ENCODE assay signal across 22 cellular contexts in the genomic region with DNA sequence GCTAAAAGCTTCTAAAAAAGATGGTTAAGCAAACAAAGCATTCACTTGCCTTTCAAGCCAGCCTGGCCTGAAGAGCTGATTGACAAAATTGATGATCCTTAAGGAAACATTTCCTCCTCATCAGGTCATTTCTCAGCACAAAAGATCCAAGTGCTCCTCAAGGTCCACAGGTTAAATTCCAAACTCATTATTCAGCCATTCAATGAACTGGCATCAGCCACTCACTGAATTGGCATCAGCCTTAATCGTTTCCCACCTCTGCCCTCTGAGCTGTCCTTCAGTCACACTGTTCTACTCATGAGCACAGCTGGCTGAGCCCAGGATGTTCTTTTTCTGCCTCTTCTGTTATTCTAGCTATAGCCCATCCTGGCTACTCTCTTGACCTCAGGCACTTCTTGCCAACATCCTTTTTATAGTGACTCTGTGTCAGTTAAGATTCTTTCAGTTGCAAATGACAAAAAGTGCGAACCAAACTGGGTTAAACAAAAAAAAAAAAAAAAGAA.
DNase-seq lines count a peak whose midpoint lies in the region; ATAC-seq, FAIRE-seq and TF ChIP-seq lines count a peak whose summit lies in the region.
"Had no signal": no experiment of that assay in that cellular context is flagged by ENCODE, and none has a peak within 500 bp of the region (broad histone marks: within the 10 kb centered on the region; RNA-seq: fewer than 3 reads in every experiment).

No MANE protein-coding gene starts in this region.

- H3K27me3 ChIP-seq in bronchial epithelial cell (ENCODE audit: control insufficient read depth, insufficient read depth, low read length) (no peaks in the 10 kb centered on the region), left ventricle myocardium inferior (ENCODE audit: low read depth) (peaks cover 67% of the 10 kb centered on the region), dorsolateral prefrontal cortex (peaks cover 0 to 22% (median 5%) of the 10 kb centered on the region in 45 donors)

- CTCF ChIA-PET in activated CD4-positive, alpha-beta T cell treated with anti-CD3 and anti-CD28 coated beads for 36 hours (lab: Charles Lee), result interaction anchor here (0.5 kb wide), 1 partner anchor 461 kb away, joined by 3 read pairs; no protein-coding TSS in a partner anchor

- H3K36me3 ChIP-seq in bronchial epithelial cell (ENCODE audit: control insufficient read depth, insufficient read depth, low read length) (no peaks in the 10 kb centered on the region), left ventricle myocardium inferior (no peaks in the 10 kb centered on the region)
- H3K36me3 ChIP-seq: HAP-1 had no signal

- H3K27me3 Mint-ChIP-seq in nephron progenitor cell (ENCODE audit: low read depth, poor library complexity), result peaks cover 11% of the 10 kb centered on the region
- H3K27me3 Mint-ChIP-seq in activated CD4-positive, alpha-beta T cell treated with anti-CD3 and anti-CD28 coated beads for 36 hours, result peaks cover 16% of the 10 kb centered on the region

- FAIRE-seq in bronchial epithelial cell (lab: Jason Lieb, UNC), result no peak
- FAIRE-seq: HepG2 had no signal

- H3K4me3 Mint-ChIP-seq in nephron progenitor cell, result no peak overlapping the region
- no peak overlapping the region for H3K4me3 Mint-ChIP-seq in activated CD4-positive, alpha-beta T cell treated with anti-CD3 and anti-CD28 coated beads for 36 hours
- H3K4me3 Mint-ChIP-seq: CD14-positive monocyte had no signal

- DNase-seq in NCI-H1417 (lab: John Stamatoyannopoulos, UW), result peak in 2 of 3 experiments; percentile 7 to 72
- no peak for DNase-seq in NCI-H1417 treated with DMSO at 0.1 percent for 48 hours (lab: John Stamatoyannopoulos, UW)
- peak; percentile 89 for DNase-seq in NCI-H69 (lab: John Stamatoyannopoulos, UW)
- peak; percentile 1 for DNase-seq in bronchial epithelial cell (ENCODE audit: low read depth)
- DNase-seq in nephron progenitor cell, result peak; percentile 5
- DNase-seq in activated CD4-positive, alpha-beta T cell treated with anti-CD3 and anti-CD28 coated beads for 36 hours, result no peak
- DNase-seq in left ventricle myocardium inferior, result no peak
- no peak for DNase-seq in dorsolateral prefrontal cortex
- DNase-seq: DMS79, KBM-7, NCI-H2029, NCI-H2171 treated with DMSO at 0.1 percent for 48 hours, NCI-H446, NCI-H526 treated with DMSO at 0.1 percent for 48 hours, OCI-M1, RPMI8226, SIG-M5 had no signal

- peaks cover 36% of the 10 kb centered on the region for H3K4me1 Mint-ChIP-seq in nephron progenitor cell
- no peaks in the 10 kb centered on the region for H3K4me1 Mint-ChIP-seq in activated CD4-positive, alpha-beta T cell treated with anti-CD3 and anti-CD28 coated beads for 36 hours
- H3K4me1 Mint-ChIP-seq: CD14-positive monocyte had no signal

- H3K4me1 ChIP-seq in left ventricle myocardium inferior, result no peaks in the 10 kb centered on the region
- H3K4me1 ChIP-seq: HAP-1 had no signal

- H3K4me3 ChIP-seq in bronchial epithelial cell (ENCODE audit: low read depth, low read length) (no peak overlapping the region), left ventricle myocardium inferior (no peak overlapping the region), dorsolateral prefrontal cortex (no peak overlapping the region)
- H3K4me3 ChIP-seq: HAP-1 had no signal

- H3K36me3 Mint-ChIP-seq in nephron progenitor cell (ENCODE audit: low read depth), result no peaks in the 10 kb centered on the region
- H3K36me3 Mint-ChIP-seq in activated CD4-positive, alpha-beta T cell treated with anti-CD3 and anti-CD28 coated beads for 36 hours (ENCODE audit: low read depth), result no peaks in the 10 kb centered on the region
- H3K36me3 Mint-ChIP-seq: CD14-positive monocyte had no signal

- no peak for ATAC-seq in activated CD4-positive, alpha-beta T cell treated with anti-CD3 and anti-CD28 coated beads for 36 hours
- ATAC-seq: HepG2, SK-N-SH treated with all-trans-retinoic acid at 6 μM for 48 hours had no signal

- H3K27ac Mint-ChIP-seq in nephron progenitor cell, result peak overlapping the region; percentile 89
- H3K27ac Mint-ChIP-seq in activated CD4-positive, alpha-beta T cell treated with anti-CD3 and anti-CD28 coated beads for 36 hours, result no peak overlapping the region
- H3K27ac Mint-ChIP-seq: CD14-positive monocyte had no signal

- no peaks in the 10 kb centered on the region for H3K9me3 ChIP-seq in left ventricle myocardium inferior (replicated peaks)
- H3K9me3 ChIP-seq: HAP-1 had no signal

- H3K9me3 Mint-ChIP-seq in nephron progenitor cell, result no peaks in the 10 kb centered on the region
- H3K9me3 Mint-ChIP-seq in activated CD4-positive, alpha-beta T cell treated with anti-CD3 and anti-CD28 coated beads for 36 hours (ENCODE audit: low read depth), result no peaks in the 10 kb centered on the region

- intact Hi-C loops in activated CD4-positive, alpha-beta T cell treated with anti-CD3 and anti-CD28 coated beads for 36 hours (cut with DNase I, micrococcal nuclease), result no loop called here
- intact Hi-C loops in left ventricle myocardium inferior (cut with micrococcal nuclease), result no loop called here
- intact Hi-C loops in dorsolateral prefrontal cortex (cut with DNase I), result no loop called here

- POLR2A ChIA-PET in activated CD4-positive, alpha-beta T cell treated with anti-CD3 and anti-CD28 coated beads for 36 hours (lab: Charles Lee), result no interaction called here

- H3K27ac ChIP-seq in left ventricle myocardium inferior (replicated peaks) (no peak overlapping the region), dorsolateral prefrontal cortex (no peak overlapping the region)
- H3K27ac ChIP-seq: 22Rv1 had no signal

- TF ChIP-seq CTCF in bronchial epithelial cell (IDR thresholded peaks at IDR 0.05; ENCODE audit: insufficient read depth, low read length, severe bottlenecking) (no peak), nephron progenitor cell (IDR thresholded peaks at IDR 0.05) (no peak), left ventricle myocardium inferior (IDR thresholded peaks at IDR 0.05; ENCODE audit: borderline replicate concordance) (no peak), dorsolateral prefrontal cortex (IDR thresholded peaks at IDR 0.05 in 54 of 56, conservative IDR thresholded peaks at IDR 0.05 in 2 of 56; ENCODE audit: low read depth in 1 of 56, partially characterized antibody in 56 of 56) (no peak)

Comparison
In these comparisons a context has a peak if more than half of its experiments do, and no peak if none do; other contexts are left out.
1. DNase-seq: peak in NCI-H1417 (2 of 3), NCI-H69 (single experiment), bronchial epithelial cell (single experiment) and nephron progenitor cell (single experiment); none in NCI-H1417 treated with DMSO at 0.1 percent for 48 hours (single experiment), activated CD4-positive, alpha-beta T cell treated with anti-CD3 and anti-CD28 coated beads for 36 hours (single experiment), left ventricle myocardium inferior (single experiment) and dorsolateral prefrontal cortex (0 of 10).